ENCODE assay signal across 8 cellular contexts in genomic region chr9:106860731-106861584, GRCh38. TPM values are rescaled to one million over a fixed set of nuclear protein-coding genes. Genes with fewer than 3 reads are reported as not detected.
DNase-seq lines count a peak whose midpoint lies in the region; ATAC-seq and TF ChIP-seq lines count a peak whose summit lies in the region.

No MANE protein-coding gene starts in this region.

- peak overlapping the region; percentile 95 for H3K4me3 Mint-ChIP-seq in type B pancreatic cell

- TF ChIP-seq CTCF in IMR-90 (conservative IDR thresholded peaks at IDR 0.05; ENCODE audit: low read depth, low read length) (no peak), lung (IDR thresholded peaks at IDR 0.05; ENCODE audit: control extremely low read depth, extremely low read depth) (no peak), type B pancreatic cell (conservative IDR thresholded peaks at IDR 0.05) (no peak)

- H3K36me3 Mint-ChIP-seq in type B pancreatic cell = peaks cover 9% of the 10 kb centered on the region

- peak overlapping the region; percentile 87 for H3K23ac ChIP-seq in IMR-90 (ENCODE audit: low read depth, low read length)

- H4K5ac ChIP-seq in IMR-90 (ENCODE audit: low read depth, low read length) = no peak overlapping the region; the same call in 1 of the 2 replicates

- 0% methylated on average over 10 of the region's 50 CpGs; no CpG with 5 or more reads in 1 of the 2 experiments for WGBS in IMR-90 (ENCODE audit: extremely low coverage in 2 of 2, insufficient read length in 1 of 2), 2 experiments
- 0 to 1% methylated on average over 50 of the region's 50 CpGs for WGBS in lung, 2 donors

- ATAC-seq in IMR-90 (ENCODE audit: low read depth) (peak; percentile 1; the same call in 1 of the 2 replicates), lung (ENCODE audit: insufficient read depth, low FRiP score) (no peak), HG02970 (IDR thresholded peaks at IDR 0.05; ENCODE audit: low FRiP score, unreplicated experiment) (no peak)

- BruUV-seq in IMR-90 (replicated peaks; lab: Mats Ljungman, UMichigan) = no TSS peak

- peak overlapping the region; percentile 22 for H3K18ac ChIP-seq in IMR-90 (ENCODE audit: low read depth, low read length)

- H3K4me3 ChIP-seq in IMR-90 (ENCODE audit: insufficient read depth, low read depth, low read length) = peak overlapping the region; percentile 68
- H3K4me3 ChIP-seq in lung = peak overlapping the region; percentile 68

- no peak for TF ChIP-seq POLR2A in IMR-90 (IDR thresholded peaks at IDR 0.05; ENCODE audit: low read depth, low read length)

- H4K20me1 ChIP-seq in IMR-90 (ENCODE audit: insufficient read depth, low read length) = no peaks in the 10 kb centered on the region

- in situ Hi-C loops in IMR-90 (cut with MboI; ENCODE audit: low sequenced_read_pairs) = loop anchor here (5.0 kb wide), 1 partner anchor 61 kb away; no protein-coding TSS in a partner anchor

- dilution Hi-C loops in IMR-90 (cut with HindIII; ENCODE audit: low sequenced_read_pairs, unreplicated experiment) = no loop called here

- H3K9ac ChIP-seq in IMR-90 (ENCODE audit: low read depth, low read length) = peak overlapping the region; percentile 80

- peak overlapping the region; percentile 91 for H3K27ac Mint-ChIP-seq in type B pancreatic cell

- H3K27ac ChIP-seq in IMR-90 (ENCODE audit: insufficient read depth, low read length) (peak overlapping the region; percentile 19; the same call in 1 of the 2 replicates), lung (ENCODE audit: low read depth in 1 of 2, low read length in 1 of 2) (peak overlapping the region; percentile 77 to 85)

- no peaks in the 10 kb centered on the region for H3K9me1 ChIP-seq in IMR-90 (ENCODE audit: insufficient read depth, low read length)

- H3K36me3 ChIP-seq in IMR-90 (ENCODE audit: control insufficient read depth, insufficient read depth, low read length) (no peaks in the 10 kb centered on the region), lung (ENCODE audit: control insufficient read depth in 2 of 2, insufficient read depth in 2 of 2, low read length in 2 of 2) (no peaks in the 10 kb centered on the region)

- H3K27me3 ChIP-seq in IMR-90 (ENCODE audit: control insufficient read depth, insufficient read depth, low read length) (peaks cover 12% of the 10 kb centered on the region), lung (ENCODE audit: control insufficient read depth, insufficient read depth) (no peaks in the 10 kb centered on the region)

- intact Hi-C loops in IMR-90 (cut with micrococcal nuclease) = loop anchor here (5.0 to 10.0 kb wide), 4 partner anchors 144 to 424 kb away; partner anchors contain the start of gene RAD23B

- no peaks in the 10 kb centered on the region for H3K4me1 ChIP-seq in IMR-90 (ENCODE audit: control insufficient read depth, insufficient read depth, low read length)
- H3K4me1 ChIP-seq in lung (ENCODE audit: control insufficient read depth in 2 of 2, insufficient read depth in 2 of 2, low read length in 2 of 2) = peaks cover 0 to 2% of the 10 kb centered on the region in 2 donors

- H3K4me2 ChIP-seq in IMR-90 (ENCODE audit: low read depth, low read length) = peak overlapping the region; percentile 82

- POLR2A ChIA-PET in IMR-90 (lab: Charles Lee; ENCODE audit: unreplicated experiment) = interaction anchor here (0.6 to 0.7 kb wide), 2 partner anchors 19 to 167 kb away, joined by 4 read pairs; no protein-coding TSS in a partner anchor

- no peak overlapping the region for H2AK5ac ChIP-seq in IMR-90 (ENCODE audit: low read depth, low read length)

- H3K4ac ChIP-seq in IMR-90 (ENCODE audit: low read depth, low read length) = peak overlapping the region; percentile 78

- H3K9me3 ChIP-seq in IMR-90 (ENCODE audit: control insufficient read depth, insufficient read depth, low read length) (peaks cover 2% of the 10 kb centered on the region; the same call in 1 of the 2 replicates), lung (ENCODE audit: control insufficient read depth in 2 of 2, insufficient read depth in 1 of 2, low read length in 1 of 2) (peaks cover 0 to 2% of the 10 kb centered on the region in 2 donors)

- DNase-seq in AG08396 (ENCODE audit: low spot score) (peak; percentile 19), IMR-90 (peak; percentile 38), dedifferentiated amniotic fluid mesenchymal stem cell (ENCODE audit: extremely low spot score) (peak; percentile 34), lung (ENCODE audit: low spot score) (peak; percentile 45), type B pancreatic cell (ENCODE audit: extremely low spot score, unreplicated experiment) (peak; percentile 72), KG1 (lab: John Stamatoyannopoulos, UW) (no peak)
- DNase-seq in activated CD8-positive, alpha-beta memory T cell treated with anti-CD3 and anti-CD28 coated beads, Interleukin-2, amount 50 U/mL, for 4 hours = no peak

- peak overlapping the region; percentile 91 for H2AFZ ChIP-seq in IMR-90 (replicated peaks; ENCODE audit: low read length, poor library complexity)

- H2BK15ac ChIP-seq in IMR-90 (ENCODE audit: low read depth, low read length) = peak overlapping the region; percentile 67; the same call in 1 of the 3 replicates

- H2BK20ac ChIP-seq in IMR-90 (ENCODE audit: low read depth, low read length) = peak overlapping the region; percentile 50; the same call in 1 of the 2 replicates

- peaks cover 20% of the 10 kb centered on the region for H3K27me3 Mint-ChIP-seq in type B pancreatic cell

- peak overlapping the region; percentile 82 for H2AK9ac ChIP-seq in IMR-90 (replicated peaks; ENCODE audit: low read depth, low read length, poor library complexity)

- peak overlapping the region; percentile 63; the same call in 1 of the 2 replicates for H2BK120ac ChIP-seq in IMR-90 (ENCODE audit: low read depth, low read length)

- H3K4me1 Mint-ChIP-seq in type B pancreatic cell (ENCODE audit: unreplicated experiment) = peaks cover 11% of the 10 kb centered on the region

- peak overlapping the region; percentile 56 to 57; a peak in 2 of 4 replicates for H4K8ac ChIP-seq in IMR-90 (ENCODE audit: low read depth in 2 of 2, low read length in 2 of 2)

- TF ChIP-seq RAD21 in IMR-90 (IDR thresholded peaks at IDR 0.05; ENCODE audit: low read length) = no peak

- H4K91ac ChIP-seq in IMR-90 (ENCODE audit: insufficient read depth, low read depth, low read length) = peak overlapping the region; percentile 38; the same call in 1 of the 2 replicates

- no peak overlapping the region for H2BK5ac ChIP-seq in IMR-90 (ENCODE audit: low read depth, low read length, poor library complexity, severe bottlenecking)

- peak overlapping the region; percentile 2; the same call in 1 of the 2 replicates for H3K14ac ChIP-seq in IMR-90 (replicated peaks; ENCODE audit: low read depth, low read length)

- 0 out of 2 replicates have a peak overlapping the region, but pooled peaks have one; percentile 4 for H3K56ac ChIP-seq in IMR-90 (ENCODE audit: extremely low read depth, insufficient read depth, low read length)

- H3K79me1 ChIP-seq in IMR-90 (ENCODE audit: low read depth in 1 of 2, low read length in 2 of 2) = peaks cover 3 to 20% of the 10 kb centered on the region in 2 experiments

- CTCF ChIA-PET in IMR-90 (lab: Yijun Ruan, JAX) = no interaction called here

- H3K9me3 Mint-ChIP-seq in type B pancreatic cell = no peaks in the 10 kb centered on the region

TF ChIP-seq in IMR-90, 13 proteins besides CTCF, POLR2A, EP300 and RAD21:
- TF ChIP-seq MAFK (IDR thresholded peaks at IDR 0.05; ENCODE audit: low read depth, low read length) = no peak
- peak; percentile 36; the same call in 1 of the 2 replicates for TF ChIP-seq BHLHE40 (IDR thresholded peaks at IDR 0.05; ENCODE audit: low read depth, low read length)

RNA-seq across cellular contexts. Expression of gene ZNF462, which starts 2.0 kb away (rescaled TPM):
- total RNA-seq in IMR-90 (2012; rRNA removed) = 16.1 and 18.8 TPM in 2 replicates
- polyA plus RNA-seq in IMR-90 (2012; rRNA removed) = 6.1 and 7.8 TPM in 2 replicates
- polyA plus RNA-seq in IMR-90 (2012; cell fraction: cytosol; rRNA removed) = 2.6 TPM in 2 replicates
- polyA plus RNA-seq in IMR-90 (2012; cell fraction: nucleus; rRNA removed; ENCODE audit: low replicate concordance) = 5.7 and 10.1 TPM in 2 replicates
- 10 to 100 TPM; 36.5 to 37.7 TPM for total RNA-seq in lung
- polyA plus RNA-seq in lung = 1 to 10 TPM; 2.0 to 2.5 TPM
- total RNA-seq in type B pancreatic cell (ENCODE audit: low replicate concordance) = 124 and 129 TPM in 2 replicates

Comparison
In these comparisons a context has a peak if more than half of its experiments do, and no peak if none do; other contexts are left out.
1. DNase-seq: peak in AG08396 (single experiment), IMR-90 (single experiment), dedifferentiated amniotic fluid mesenchymal stem cell (single experiment), lung (single experiment) and type B pancreatic cell (single experiment); none in activated CD8-positive, alpha-beta memory T cell treated with anti-CD3 and anti-CD28 coated beads, Interleukin-2, amount 50 U/mL, for 4 hours (single experiment) and KG1 (single experiment).